16 cellular contexts compared by ENCODE assay signal in the genomic region with DNA sequence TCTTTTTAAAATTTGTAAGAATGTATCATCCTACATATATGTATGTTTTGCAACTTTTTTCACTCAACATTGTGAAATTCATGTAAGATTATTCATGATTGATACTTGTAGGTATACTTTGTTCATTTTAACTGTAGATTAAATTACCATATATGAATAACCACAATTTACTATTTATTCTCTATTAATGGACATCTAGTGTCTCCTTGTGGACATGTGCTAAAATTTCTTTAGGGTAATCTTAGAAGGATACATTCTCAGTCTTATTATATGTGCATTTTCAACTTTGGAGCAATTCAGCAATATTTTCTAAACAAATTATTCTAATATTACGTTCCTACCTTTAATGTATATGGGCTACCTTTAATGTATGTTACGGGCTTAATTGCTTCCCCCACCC.
DNase-seq lines count a peak whose midpoint lies in the region; ATAC-seq, FAIRE-seq and TF ChIP-seq lines count a peak whose summit lies in the region.
"Had no signal": no experiment of that assay in that cellular context is flagged by ENCODE, and none has a peak within 500 bp of the region (broad histone marks: within the 10 kb centered on the region; RNA-seq: fewer than 3 reads in every experiment).

No MANE protein-coding gene starts in this region.

- in situ Hi-C loops in IMR-90 (cut with MboI; ENCODE audit: low sequenced_read_pairs), result loop anchor here (25.0 kb wide), 1 partner anchor 443 kb away; no protein-coding TSS in a partner anchor

- no peaks in the 10 kb centered on the region for H3K9me1 ChIP-seq in IMR-90 (ENCODE audit: insufficient read depth, low read length)

- H3K79me1 ChIP-seq in IMR-90 (ENCODE audit: low read depth in 1 of 2, low read length in 2 of 2), result peaks cover 0 to 3% of the 10 kb centered on the region in 2 experiments; a peak in 2 of 4 replicates

- no TSS peak for BruUV-seq in IMR-90 (replicated peaks; lab: Mats Ljungman, UMichigan)

- intact Hi-C loops in IMR-90 (cut with micrococcal nuclease), result loop anchor here (1.0 to 10.0 kb wide), 3 partner anchors 190 to 440 kb away; no protein-coding TSS in a partner anchor
- intact Hi-C loops in kidney (cut with DNase I), result no loop called here

- H3K4me3 ChIP-seq in BJ (ENCODE audit: low read depth, low read length), result no peak overlapping the region
- H3K4me3 ChIP-seq in IMR-90 (ENCODE audit: insufficient read depth, low read depth, low read length), result no peak overlapping the region
- H3K4me3 ChIP-seq in kidney (ENCODE audit: low read length in 2 of 2), result no peak overlapping the region
- H3K4me3 ChIP-seq: suprapubic skin had no signal

- H3K4me3 Mint-ChIP-seq in glutamatergic neuron (ENCODE audit: unreplicated experiment), result no peak overlapping the region
- H3K4me3 Mint-ChIP-seq: activated CD8-positive, alpha-beta memory T cell treated with anti-CD3 and anti-CD28 coated beads, Interleukin-2, amount 10 ng/mL, durations not matched to agents 7 days and 5 days; activated naive CD4-positive, alpha-beta T cell treated with anti-CD3 and anti-CD28 coated beads, Interleukin-2, amount 10 ng/mL, durations not matched to agents 7 days and 5 days; central memory CD8-positive, alpha-beta T cell had no signal

- no peak overlapping the region for H2AK5ac ChIP-seq in IMR-90 (ENCODE audit: low read depth, low read length)

- H3K4me1 Mint-ChIP-seq in glutamatergic neuron (ENCODE audit: low read depth, unreplicated experiment), result peaks cover 5% of the 10 kb centered on the region
- H3K4me1 Mint-ChIP-seq: activated naive CD4-positive, alpha-beta T cell treated with anti-CD3 and anti-CD28 coated beads, Interleukin-2, amount 10 ng/mL, durations not matched to agents 7 days and 5 days; central memory CD8-positive, alpha-beta T cell had no signal

- no peaks in the 10 kb centered on the region for H3K9me3 ChIP-seq in IMR-90 (ENCODE audit: control insufficient read depth, insufficient read depth, low read length)
- H3K9me3 ChIP-seq in kidney (ENCODE audit: control insufficient read depth in 1 of 2, low read length in 2 of 2), result no peaks in the 10 kb centered on the region
- H3K9me3 ChIP-seq: suprapubic skin had no signal

- no peak overlapping the region for H4K5ac ChIP-seq in IMR-90 (ENCODE audit: low read depth, low read length)

- H3K36me3 Mint-ChIP-seq in glutamatergic neuron (ENCODE audit: unreplicated experiment), result no peaks in the 10 kb centered on the region

- no peak overlapping the region for H3K4me2 ChIP-seq in IMR-90 (ENCODE audit: low read depth, low read length)

- no peak overlapping the region for H4K91ac ChIP-seq in IMR-90 (ENCODE audit: insufficient read depth, low read depth, low read length)

- H3K9ac ChIP-seq in IMR-90 (ENCODE audit: low read depth, low read length) (no peak overlapping the region), kidney (ENCODE audit: low read length in 2 of 2) (no peak overlapping the region)

- ATAC-seq in IMR-90 (ENCODE audit: low read depth) (no peak), HG02759 (IDR thresholded peaks at IDR 0.05; ENCODE audit: unreplicated experiment) (no peak)
- ATAC-seq: activated CD8-positive, alpha-beta memory T cell treated with anti-CD3 and anti-CD28 coated beads, Interleukin-2, amount 10 ng/mL, durations not matched to agents 7 days and 5 days had no signal

- POLR2A ChIA-PET in BJ (lab: Charles Lee) (no interaction called here), IMR-90 (lab: Charles Lee; ENCODE audit: unreplicated experiment) (no interaction called here)

- H3K27ac ChIP-seq in IMR-90 (ENCODE audit: insufficient read depth, low read length) (no peak overlapping the region), VCaP (no peak overlapping the region), kidney (ENCODE audit: low read depth in 2 of 2, low read length in 2 of 2) (no peak overlapping the region)
- H3K27ac ChIP-seq: epithelial cell of prostate, suprapubic skin had no signal

- no peak overlapping the region for H4K8ac ChIP-seq in IMR-90 (ENCODE audit: low read depth in 2 of 2, low read length in 2 of 2)

- no peak overlapping the region for H2AFZ ChIP-seq in IMR-90 (replicated peaks; ENCODE audit: low read length, poor library complexity)

- H4K20me1 ChIP-seq in IMR-90 (ENCODE audit: insufficient read depth, low read length), result peaks cover 4% of the 10 kb centered on the region; the same call in 1 of the 2 replicates

- H2BK5ac ChIP-seq in IMR-90 (ENCODE audit: low read depth, low read length, poor library complexity, severe bottlenecking), result no peak overlapping the region

- H2BK120ac ChIP-seq in IMR-90 (ENCODE audit: low read depth, low read length), result no peak overlapping the region

- H3K27ac Mint-ChIP-seq in glutamatergic neuron (ENCODE audit: unreplicated experiment), result no peak overlapping the region
- H3K27ac Mint-ChIP-seq: activated CD8-positive, alpha-beta memory T cell treated with anti-CD3 and anti-CD28 coated beads, Interleukin-2, amount 10 ng/mL, durations not matched to agents 7 days and 5 days; activated naive CD4-positive, alpha-beta T cell treated with anti-CD3 and anti-CD28 coated beads, Interleukin-2, amount 10 ng/mL, durations not matched to agents 7 days and 5 days had no signal

- no peaks in the 10 kb centered on the region for H3K27me3 ChIP-seq in BJ (ENCODE audit: control insufficient read depth, insufficient read depth, low read length)
- no peaks in the 10 kb centered on the region for H3K27me3 ChIP-seq in IMR-90 (ENCODE audit: control insufficient read depth, insufficient read depth, low read length)
- H3K27me3 ChIP-seq: suprapubic skin had no signal

- no peak overlapping the region for H3K23ac ChIP-seq in IMR-90 (ENCODE audit: low read depth, low read length)

- H3K27me3 Mint-ChIP-seq in glutamatergic neuron (ENCODE audit: unreplicated experiment), result no peaks in the 10 kb centered on the region
- H3K27me3 Mint-ChIP-seq: activated CD8-positive, alpha-beta memory T cell treated with anti-CD3 and anti-CD28 coated beads, Interleukin-2, amount 10 ng/mL, durations not matched to agents 7 days and 5 days; activated naive CD4-positive, alpha-beta T cell treated with anti-CD3 and anti-CD28 coated beads, Interleukin-2, amount 10 ng/mL, durations not matched to agents 7 days and 5 days; central memory CD8-positive, alpha-beta T cell had no signal

- CTCF ChIA-PET in BJ (lab: Yijun Ruan, JAX) (no interaction called here), IMR-90 (lab: Yijun Ruan, JAX) (no interaction called here)

- TF ChIP-seq POLR2A in IMR-90 (IDR thresholded peaks at IDR 0.05; ENCODE audit: low read depth, low read length), result no peak

- H2BK15ac ChIP-seq in IMR-90 (ENCODE audit: low read depth, low read length), result no peak overlapping the region

- TF ChIP-seq RAD21 in IMR-90 (IDR thresholded peaks at IDR 0.05; ENCODE audit: low read length), result peak; percentile 47

- no peak overlapping the region for H3K18ac ChIP-seq in IMR-90 (ENCODE audit: low read depth, low read length)

- no peak overlapping the region for H3K56ac ChIP-seq in IMR-90 (ENCODE audit: extremely low read depth, insufficient read depth, low read length)

- H2AK9ac ChIP-seq in IMR-90 (replicated peaks; ENCODE audit: low read depth, low read length, poor library complexity), result no peak overlapping the region

- no peak overlapping the region for H2BK20ac ChIP-seq in IMR-90 (ENCODE audit: low read depth, low read length)

- no CpG with 5 or more reads among the region's 2 CpGs for WGBS in IMR-90 (ENCODE audit: extremely low coverage in 2 of 2, insufficient read length in 1 of 2), 2 experiments

- peak; percentile 19; the same call in 1 of the 2 replicates for TF ChIP-seq CTCF in BJ (IDR thresholded peaks at IDR 0.05; ENCODE audit: insufficient read depth, low read depth, low read length)
- TF ChIP-seq CTCF in IMR-90 (conservative IDR thresholded peaks at IDR 0.05; ENCODE audit: low read depth, low read length), result peak; percentile 44
- peak; percentile 64 for TF ChIP-seq CTCF in VCaP (conservative IDR thresholded peaks at IDR 0.05)
- no peak for TF ChIP-seq CTCF in kidney (IDR thresholded peaks at IDR 0.05; ENCODE audit: borderline replicate concordance, extremely low read depth, insufficient read depth)
- no peak for TF ChIP-seq CTCF in glutamatergic neuron (IDR thresholded peaks at IDR 0.05; ENCODE audit: partially characterized antibody, unreplicated experiment)

- dilution Hi-C loops in IMR-90 (cut with HindIII; ENCODE audit: low sequenced_read_pairs, unreplicated experiment), result no loop called here

- H3K4me1 ChIP-seq in IMR-90 (ENCODE audit: control insufficient read depth, insufficient read depth, low read length), result no peaks in the 10 kb centered on the region
- H3K4me1 ChIP-seq in kidney (ENCODE audit: control insufficient read depth in 1 of 2, insufficient read depth in 1 of 2, low read depth in 1 of 2, low read length in 2 of 2), result no peaks in the 10 kb centered on the region
- H3K4me1 ChIP-seq: suprapubic skin had no signal

- H3K14ac ChIP-seq in IMR-90 (replicated peaks; ENCODE audit: low read depth, low read length), result no peak overlapping the region

- DNase-seq in BJ (ENCODE audit: low read depth) (no peak), IMR-90 (peak; percentile 13), kidney (no peak), glutamatergic neuron (no peak), GM19240 (ENCODE audit: insufficient read length, low spot score) (no peak), NCI-H1417 treated with DMSO at 0.1 percent for 48 hours (lab: John Stamatoyannopoulos, UW) (no peak)
- DNase-seq: activated CD8-positive, alpha-beta memory T cell treated with anti-CD3 and anti-CD28 coated beads, Interleukin-2, amount 10 ng/mL, durations not matched to agents 7 days and 5 days; activated naive CD4-positive, alpha-beta T cell treated with anti-CD3 and anti-CD28 coated beads, Interleukin-2, amount 10 ng/mL, durations not matched to agents 7 days and 5 days; NCI-H1048; NCI-H345; occipital lobe had no signal

- H3K36me3 ChIP-seq in BJ (ENCODE audit: control insufficient read depth, insufficient read depth, low read length) (no peaks in the 10 kb centered on the region), IMR-90 (ENCODE audit: control insufficient read depth, insufficient read depth, low read length) (no peaks in the 10 kb centered on the region), kidney (ENCODE audit: control insufficient read depth in 1 of 2, insufficient read depth in 2 of 2, low read length in 2 of 2) (no peaks in the 10 kb centered on the region)
- H3K36me3 ChIP-seq: suprapubic skin had no signal

- FAIRE-seq in kidney (lab: Jason Lieb, UNC), result peak; percentile 8

- no peaks in the 10 kb centered on the region for H3K9me3 Mint-ChIP-seq in glutamatergic neuron (ENCODE audit: unreplicated experiment)
- H3K9me3 Mint-ChIP-seq: activated naive CD4-positive, alpha-beta T cell treated with anti-CD3 and anti-CD28 coated beads, Interleukin-2, amount 10 ng/mL, durations not matched to agents 7 days and 5 days; central memory CD8-positive, alpha-beta T cell had no signal

- no peak overlapping the region for H3K4ac ChIP-seq in IMR-90 (ENCODE audit: low read depth, low read length)

TF ChIP-seq in IMR-90, 13 proteins besides CTCF, POLR2A, EP300 and RAD21 (continues in another document):
- TF ChIP-seq SMC3 (IDR thresholded peaks at IDR 0.05; ENCODE audit: low read depth, low read length), result peak; percentile 38; the same call in 1 of the 2 replicates

Comparison
In these comparisons a context has a peak if more than half of its experiments do, and no peak if none do; other contexts are left out.
1. CTCF ChIP-seq: peak in BJ (single experiment), IMR-90 (single experiment) and VCaP (single experiment); none in kidney (single experiment) and glutamatergic neuron (single experiment).